In the genomic region with DNA sequence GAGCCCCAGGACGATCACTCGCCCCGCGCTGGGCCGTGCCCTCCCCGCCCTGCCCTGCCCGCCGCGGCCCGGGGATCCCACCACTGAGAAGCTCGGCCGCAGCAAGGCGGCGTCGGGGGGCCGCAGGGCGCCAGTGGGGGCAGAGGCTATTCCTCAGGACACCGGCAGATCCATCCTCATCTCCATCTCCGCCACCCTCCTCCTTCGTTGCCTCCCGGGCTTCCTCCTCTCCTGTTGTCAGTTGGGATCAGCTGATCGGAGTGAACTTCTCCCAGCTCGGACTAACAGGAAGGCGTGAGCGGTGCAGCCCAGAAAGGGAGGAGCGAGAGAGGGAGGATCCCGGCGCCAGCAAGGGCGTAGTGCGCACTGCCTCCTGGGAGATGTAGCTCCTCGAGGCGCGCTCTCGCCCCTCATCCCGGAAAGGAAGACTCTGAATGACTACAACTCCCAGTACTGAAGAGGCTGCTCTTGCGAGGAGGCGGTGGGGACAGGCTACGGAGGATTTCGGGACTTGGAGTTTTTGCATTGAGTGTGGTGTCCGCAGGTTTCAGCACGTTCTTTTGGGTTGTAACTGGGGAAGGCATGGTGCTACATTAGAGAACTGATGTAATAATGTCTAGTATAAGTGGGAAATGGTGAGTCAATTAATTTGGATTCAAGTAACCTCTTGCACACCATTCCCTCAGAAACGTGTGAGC, we compare ENCODE assay signal across 1 cellular context.
TF ChIP-seq lines count a peak whose summit lies in the region.

A gene with protein sequence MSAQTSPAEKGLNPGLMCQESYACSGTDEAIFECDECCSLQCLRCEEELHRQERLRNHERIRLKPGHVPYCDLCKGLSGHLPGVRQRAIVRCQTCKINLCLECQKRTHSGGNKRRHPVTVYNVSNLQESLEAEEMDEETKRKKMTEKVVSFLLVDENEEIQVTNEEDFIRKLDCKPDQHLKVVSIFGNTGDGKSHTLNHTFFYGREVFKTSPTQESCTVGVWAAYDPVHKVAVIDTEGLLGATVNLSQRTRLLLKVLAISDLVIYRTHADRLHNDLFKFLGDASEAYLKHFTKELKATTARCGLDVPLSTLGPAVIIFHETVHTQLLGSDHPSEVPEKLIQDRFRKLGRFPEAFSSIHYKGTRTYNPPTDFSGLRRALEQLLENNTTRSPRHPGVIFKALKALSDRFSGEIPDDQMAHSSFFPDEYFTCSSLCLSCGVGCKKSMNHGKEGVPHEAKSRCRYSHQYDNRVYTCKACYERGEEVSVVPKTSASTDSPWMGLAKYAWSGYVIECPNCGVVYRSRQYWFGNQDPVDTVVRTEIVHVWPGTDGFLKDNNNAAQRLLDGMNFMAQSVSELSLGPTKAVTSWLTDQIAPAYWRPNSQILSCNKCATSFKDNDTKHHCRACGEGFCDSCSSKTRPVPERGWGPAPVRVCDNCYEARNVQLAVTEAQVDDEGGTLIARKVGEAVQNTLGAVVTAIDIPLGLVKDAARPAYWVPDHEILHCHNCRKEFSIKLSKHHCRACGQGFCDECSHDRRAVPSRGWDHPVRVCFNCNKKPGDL (minus strand): TSS at position 262 of the 698 bp plus-strand sequence. CDS start 2,598 bp downstream, outside the sequence.

TF ChIP-seq in HepG2, 621 proteins besides CTCF, POLR2A, EP300 and RAD21 (continued from another document and continues in another):
- TF ChIP-seq, protein P1, sequence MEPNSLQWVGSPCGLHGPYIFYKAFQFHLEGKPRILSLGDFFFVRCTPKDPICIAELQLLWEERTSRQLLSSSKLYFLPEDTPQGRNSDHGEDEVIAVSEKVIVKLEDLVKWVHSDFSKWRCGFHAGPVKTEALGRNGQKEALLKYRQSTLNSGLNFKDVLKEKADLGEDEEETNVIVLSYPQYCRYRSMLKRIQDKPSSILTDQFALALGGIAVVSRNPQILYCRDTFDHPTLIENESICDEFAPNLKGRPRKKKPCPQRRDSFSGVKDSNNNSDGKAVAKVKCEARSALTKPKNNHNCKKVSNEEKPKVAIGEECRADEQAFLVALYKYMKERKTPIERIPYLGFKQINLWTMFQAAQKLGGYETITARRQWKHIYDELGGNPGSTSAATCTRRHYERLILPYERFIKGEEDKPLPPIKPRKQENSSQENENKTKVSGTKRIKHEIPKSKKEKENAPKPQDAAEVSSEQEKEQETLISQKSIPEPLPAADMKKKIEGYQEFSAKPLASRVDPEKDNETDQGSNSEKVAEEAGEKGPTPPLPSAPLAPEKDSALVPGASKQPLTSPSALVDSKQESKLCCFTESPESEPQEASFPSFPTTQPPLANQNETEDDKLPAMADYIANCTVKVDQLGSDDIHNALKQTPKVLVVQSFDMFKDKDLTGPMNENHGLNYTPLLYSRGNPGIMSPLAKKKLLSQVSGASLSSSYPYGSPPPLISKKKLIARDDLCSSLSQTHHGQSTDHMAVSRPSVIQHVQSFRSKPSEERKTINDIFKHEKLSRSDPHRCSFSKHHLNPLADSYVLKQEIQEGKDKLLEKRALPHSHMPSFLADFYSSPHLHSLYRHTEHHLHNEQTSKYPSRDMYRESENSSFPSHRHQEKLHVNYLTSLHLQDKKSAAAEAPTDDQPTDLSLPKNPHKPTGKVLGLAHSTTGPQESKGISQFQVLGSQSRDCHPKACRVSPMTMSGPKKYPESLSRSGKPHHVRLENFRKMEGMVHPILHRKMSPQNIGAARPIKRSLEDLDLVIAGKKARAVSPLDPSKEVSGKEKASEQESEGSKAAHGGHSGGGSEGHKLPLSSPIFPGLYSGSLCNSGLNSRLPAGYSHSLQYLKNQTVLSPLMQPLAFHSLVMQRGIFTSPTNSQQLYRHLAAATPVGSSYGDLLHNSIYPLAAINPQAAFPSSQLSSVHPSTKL (CRISPR knock-in tag; IDR thresholded peaks at IDR 0.05), result no peak
- TF ChIP-seq ZNF431 (CRISPR knock-in tag; IDR thresholded peaks at IDR 0.05; ENCODE audit: borderline replicate concordance, low read depth) (no peak), ZNF510 (CRISPR knock-in tag; IDR thresholded peaks at IDR 0.05; ENCODE audit: low read depth) (no peak), CHCHD3 (CRISPR knock-in tag; IDR thresholded peaks at IDR 0.05) (no peak), SRSF4 (IDR thresholded peaks at IDR 0.05; ENCODE audit: low read depth, low read length, poor library complexity, severe bottlenecking) (no peak), U2AF1 (optimal IDR thresholded peaks at IDR 0.05; ENCODE audit: low read depth, low read length) (no peak), TCF7 (IDR thresholded peaks at IDR 0.05; ENCODE audit: low read depth) (no peak), ZNF460 (CRISPR knock-in tag; IDR thresholded peaks at IDR 0.05; ENCODE audit: borderline replicate concordance) (no peak), MIER3 (CRISPR knock-in tag; IDR thresholded peaks at IDR 0.05; ENCODE audit: borderline replicate concordance) (peak; percentile 85; the same call in 1 of the 2 replicates), THAP11 (CRISPR knock-in tag; IDR thresholded peaks at IDR 0.05) (peak; percentile 100), SMAD3 (CRISPR knock-in tag; IDR thresholded peaks at IDR 0.05) (0 out of 2 replicates have a peak, but pooled peaks have one; percentile 34), ZNF34 (CRISPR knock-in tag; IDR thresholded peaks at IDR 0.05; ENCODE audit: borderline replicate concordance) (no peak), ZNF564 (CRISPR knock-in tag; IDR thresholded peaks at IDR 0.05) (no peak), ZNF629 (CRISPR knock-in tag; conservative IDR thresholded peaks at IDR 0.05) (no peak), POGZ (CRISPR knock-in tag; IDR thresholded peaks at IDR 0.05) (peak; percentile 64; the same call in 1 of the 2 replicates), MTA1 (CRISPR knock-in tag; IDR thresholded peaks at IDR 0.05; ENCODE audit: borderline replicate concordance) (peak; percentile 58; the same call in 1 of the 2 replicates), ZNF558 (CRISPR knock-in tag; IDR thresholded peaks at IDR 0.05; ENCODE audit: borderline replicate concordance) (no peak), SAFB2 (CRISPR knock-in tag; IDR thresholded peaks at IDR 0.05; ENCODE audit: borderline replicate concordance, low read depth) (no peak), MEF2D (CRISPR knock-in tag; IDR thresholded peaks at IDR 0.05) (peak; percentile 19; the same call in 1 of the 2 replicates), RFX5 (IDR thresholded peaks at IDR 0.05; ENCODE audit: low read depth, low read length) (no peak; the same call in 1 of the 2 replicates), ZMYM4 (CRISPR knock-in tag; IDR thresholded peaks at IDR 0.05) (peak; percentile 60), RFX3 (CRISPR knock-in tag; IDR thresholded peaks at IDR 0.05) (no peak)
- TF ChIP-seq, protein P2, sequence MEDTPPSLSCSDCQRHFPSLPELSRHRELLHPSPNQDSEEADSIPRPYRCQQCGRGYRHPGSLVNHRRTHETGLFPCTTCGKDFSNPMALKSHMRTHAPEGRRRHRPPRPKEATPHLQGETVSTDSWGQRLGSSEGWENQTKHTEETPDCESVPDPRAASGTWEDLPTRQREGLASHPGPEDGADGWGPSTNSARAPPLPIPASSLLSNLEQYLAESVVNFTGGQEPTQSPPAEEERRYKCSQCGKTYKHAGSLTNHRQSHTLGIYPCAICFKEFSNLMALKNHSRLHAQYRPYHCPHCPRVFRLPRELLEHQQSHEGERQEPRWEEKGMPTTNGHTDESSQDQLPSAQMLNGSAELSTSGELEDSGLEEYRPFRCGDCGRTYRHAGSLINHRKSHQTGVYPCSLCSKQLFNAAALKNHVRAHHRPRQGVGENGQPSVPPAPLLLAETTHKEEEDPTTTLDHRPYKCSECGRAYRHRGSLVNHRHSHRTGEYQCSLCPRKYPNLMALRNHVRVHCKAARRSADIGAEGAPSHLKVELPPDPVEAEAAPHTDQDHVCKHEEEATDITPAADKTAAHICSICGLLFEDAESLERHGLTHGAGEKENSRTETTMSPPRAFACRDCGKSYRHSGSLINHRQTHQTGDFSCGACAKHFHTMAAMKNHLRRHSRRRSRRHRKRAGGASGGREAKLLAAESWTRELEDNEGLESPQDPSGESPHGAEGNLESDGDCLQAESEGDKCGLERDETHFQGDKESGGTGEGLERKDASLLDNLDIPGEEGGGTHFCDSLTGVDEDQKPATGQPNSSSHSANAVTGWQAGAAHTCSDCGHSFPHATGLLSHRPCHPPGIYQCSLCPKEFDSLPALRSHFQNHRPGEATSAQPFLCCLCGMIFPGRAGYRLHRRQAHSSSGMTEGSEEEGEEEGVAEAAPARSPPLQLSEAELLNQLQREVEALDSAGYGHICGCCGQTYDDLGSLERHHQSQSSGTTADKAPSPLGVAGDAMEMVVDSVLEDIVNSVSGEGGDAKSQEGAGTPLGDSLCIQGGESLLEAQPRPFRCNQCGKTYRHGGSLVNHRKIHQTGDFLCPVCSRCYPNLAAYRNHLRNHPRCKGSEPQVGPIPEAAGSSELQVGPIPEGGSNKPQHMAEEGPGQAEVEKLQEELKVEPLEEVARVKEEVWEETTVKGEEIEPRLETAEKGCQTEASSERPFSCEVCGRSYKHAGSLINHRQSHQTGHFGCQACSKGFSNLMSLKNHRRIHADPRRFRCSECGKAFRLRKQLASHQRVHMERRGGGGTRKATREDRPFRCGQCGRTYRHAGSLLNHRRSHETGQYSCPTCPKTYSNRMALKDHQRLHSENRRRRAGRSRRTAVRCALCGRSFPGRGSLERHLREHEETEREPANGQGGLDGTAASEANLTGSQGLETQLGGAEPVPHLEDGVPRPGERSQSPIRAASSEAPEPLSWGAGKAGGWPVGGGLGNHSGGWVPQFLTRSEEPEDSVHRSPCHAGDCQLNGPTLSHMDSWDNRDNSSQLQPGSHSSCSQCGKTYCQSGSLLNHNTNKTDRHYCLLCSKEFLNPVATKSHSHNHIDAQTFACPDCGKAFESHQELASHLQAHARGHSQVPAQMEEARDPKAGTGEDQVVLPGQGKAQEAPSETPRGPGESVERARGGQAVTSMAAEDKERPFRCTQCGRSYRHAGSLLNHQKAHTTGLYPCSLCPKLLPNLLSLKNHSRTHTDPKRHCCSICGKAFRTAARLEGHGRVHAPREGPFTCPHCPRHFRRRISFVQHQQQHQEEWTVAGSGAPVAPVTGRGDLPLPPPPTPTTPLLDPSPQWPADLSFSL (CRISPR knock-in tag; IDR thresholded peaks at IDR 0.05), result no peak
- TF ChIP-seq, protein P3, sequence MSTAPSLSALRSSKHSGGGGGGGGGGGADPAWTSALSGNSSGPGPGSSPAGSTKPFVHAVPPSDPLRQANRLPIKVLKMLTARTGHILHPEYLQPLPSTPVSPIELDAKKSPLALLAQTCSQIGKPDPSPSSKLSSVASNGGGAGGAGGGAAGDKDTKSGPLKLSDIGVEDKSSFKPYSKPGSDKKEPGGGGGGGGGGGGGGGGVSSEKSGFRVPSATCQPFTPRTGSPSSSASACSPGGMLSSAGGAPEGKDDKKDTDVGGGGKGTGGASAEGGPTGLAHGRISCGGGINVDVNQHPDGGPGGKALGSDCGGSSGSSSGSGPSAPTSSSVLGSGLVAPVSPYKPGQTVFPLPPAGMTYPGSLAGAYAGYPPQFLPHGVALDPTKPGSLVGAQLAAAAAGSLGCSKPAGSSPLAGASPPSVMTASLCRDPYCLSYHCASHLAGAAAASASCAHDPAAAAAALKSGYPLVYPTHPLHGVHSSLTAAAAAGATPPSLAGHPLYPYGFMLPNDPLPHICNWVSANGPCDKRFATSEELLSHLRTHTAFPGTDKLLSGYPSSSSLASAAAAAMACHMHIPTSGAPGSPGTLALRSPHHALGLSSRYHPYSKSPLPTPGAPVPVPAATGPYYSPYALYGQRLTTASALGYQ (CRISPR knock-in tag; IDR thresholded peaks at IDR 0.05), result no peak
- TF ChIP-seq, protein P4, sequence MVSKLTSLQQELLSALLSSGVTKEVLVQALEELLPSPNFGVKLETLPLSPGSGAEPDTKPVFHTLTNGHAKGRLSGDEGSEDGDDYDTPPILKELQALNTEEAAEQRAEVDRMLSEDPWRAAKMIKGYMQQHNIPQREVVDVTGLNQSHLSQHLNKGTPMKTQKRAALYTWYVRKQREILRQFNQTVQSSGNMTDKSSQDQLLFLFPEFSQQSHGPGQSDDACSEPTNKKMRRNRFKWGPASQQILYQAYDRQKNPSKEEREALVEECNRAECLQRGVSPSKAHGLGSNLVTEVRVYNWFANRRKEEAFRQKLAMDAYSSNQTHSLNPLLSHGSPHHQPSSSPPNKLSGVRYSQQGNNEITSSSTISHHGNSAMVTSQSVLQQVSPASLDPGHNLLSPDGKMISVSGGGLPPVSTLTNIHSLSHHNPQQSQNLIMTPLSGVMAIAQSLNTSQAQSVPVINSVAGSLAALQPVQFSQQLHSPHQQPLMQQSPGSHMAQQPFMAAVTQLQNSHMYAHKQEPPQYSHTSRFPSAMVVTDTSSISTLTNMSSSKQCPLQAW (CRISPR knock-in tag; IDR thresholded peaks at IDR 0.05), result peak; percentile 88
- TF ChIP-seq, protein P5, sequence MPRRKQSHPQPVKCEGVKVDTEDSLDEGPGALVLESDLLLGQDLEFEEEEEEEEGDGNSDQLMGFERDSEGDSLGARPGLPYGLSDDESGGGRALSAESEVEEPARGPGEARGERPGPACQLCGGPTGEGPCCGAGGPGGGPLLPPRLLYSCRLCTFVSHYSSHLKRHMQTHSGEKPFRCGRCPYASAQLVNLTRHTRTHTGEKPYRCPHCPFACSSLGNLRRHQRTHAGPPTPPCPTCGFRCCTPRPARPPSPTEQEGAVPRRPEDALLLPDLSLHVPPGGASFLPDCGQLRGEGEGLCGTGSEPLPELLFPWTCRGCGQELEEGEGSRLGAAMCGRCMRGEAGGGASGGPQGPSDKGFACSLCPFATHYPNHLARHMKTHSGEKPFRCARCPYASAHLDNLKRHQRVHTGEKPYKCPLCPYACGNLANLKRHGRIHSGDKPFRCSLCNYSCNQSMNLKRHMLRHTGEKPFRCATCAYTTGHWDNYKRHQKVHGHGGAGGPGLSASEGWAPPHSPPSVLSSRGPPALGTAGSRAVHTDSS (CRISPR knock-in tag; conservative IDR thresholded peaks at IDR 0.05), result no peak
- TF ChIP-seq, protein P6, sequence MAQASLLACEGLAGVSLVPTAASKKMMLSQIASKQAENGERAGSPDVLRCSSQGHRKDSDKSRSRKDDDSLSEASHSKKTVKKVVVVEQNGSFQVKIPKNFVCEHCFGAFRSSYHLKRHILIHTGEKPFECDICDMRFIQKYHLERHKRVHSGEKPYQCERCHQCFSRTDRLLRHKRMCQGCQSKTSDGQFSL (CRISPR knock-in tag; IDR thresholded peaks at IDR 0.05), result no peak
